20 cellular contexts compared by ENCODE assay signal in the genomic region with DNA sequence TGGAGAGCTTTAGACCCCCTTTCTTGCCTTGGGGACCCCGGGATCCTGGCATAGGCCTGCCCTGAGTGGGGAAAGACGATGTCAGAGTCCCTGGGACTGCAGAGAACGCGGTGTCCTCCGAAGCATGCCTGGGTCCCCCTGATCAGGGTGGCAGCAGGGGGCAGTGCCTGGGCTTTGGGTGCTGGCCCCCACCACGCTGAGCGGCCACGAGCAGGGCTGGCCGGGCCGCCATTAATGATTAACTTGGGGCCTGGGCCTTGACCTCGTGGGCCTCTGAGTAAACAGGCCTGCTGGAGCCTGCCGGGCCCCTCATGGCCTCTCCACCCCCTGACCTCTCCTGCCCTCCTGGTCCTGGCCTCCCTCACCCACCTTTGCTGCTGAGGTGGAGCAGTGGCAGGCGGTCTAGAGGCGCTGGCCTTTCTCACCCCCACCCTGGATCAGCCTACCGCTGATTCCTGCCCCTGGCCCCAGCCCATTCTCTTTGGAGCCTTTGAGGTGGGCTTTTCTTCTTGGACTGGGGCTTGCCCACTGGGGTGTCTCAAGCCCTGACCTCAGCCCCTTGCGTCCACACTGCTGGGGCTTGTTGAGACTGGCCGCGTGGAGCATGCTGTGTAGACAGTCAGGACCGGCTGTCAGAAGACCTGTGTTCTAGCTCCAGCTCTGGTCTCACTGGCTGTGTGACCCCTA. TPM values are rescaled to one million over a fixed set of nuclear protein-coding genes. Genes with fewer than 3 reads are reported as not detected.
"Had no signal": no experiment of that assay in that cellular context is flagged by ENCODE, and none has a peak within 500 bp of the region (broad histone marks: within the 10 kb centered on the region; RNA-seq: fewer than 3 reads in every experiment).

No MANE protein-coding gene starts in this region.

- H3K36me3 Mint-ChIP-seq: mesothelial cell of epicardium; stimulated activated memory B cell treated with anti-CD40 and anti-IgM and Interleukin-4, amounts not matched to agents 10 μg/mL and 1 μg/mL and 100 μg/mL, for 72 hours; T-cell had no signal

- ATAC-seq: activated CD4-positive, CD25-positive, alpha-beta regulatory T cell treated with anti-CD3 and anti-CD28 coated beads, Interleukin-2, amount 50 U/mL, for 24 hours; activated CD8-positive, alpha-beta T cell treated with anti-CD3 and anti-CD28 coated beads, Interleukin-2, amount 10 ng/mL, durations not matched to agents 7 days and 5 days; activated T-cell treated with anti-CD3 and anti-CD28 coated beads, Interleukin-2, amount 50 U/mL, for 4 hours; body of pancreas; effector memory CD8-positive, alpha-beta T cell; stimulated activated memory B cell treated with anti-CD40 and anti-IgM and Interleukin-4, amounts not matched to agents 10 μg/mL and 1 μg/mL and 100 μg/mL, for 72 hours; T-cell had no signal

- H3K27me3 Mint-ChIP-seq: activated CD4-positive, alpha-beta T cell treated with anti-CD3 and anti-CD28 coated beads, Interleukin-2, amount 10 ng/mL, durations not matched to agents 7 days and 5 days; progenitor cell of endocrine pancreas; T-cell had no signal

- DNase-seq: activated CD4-positive, alpha-beta T cell treated with anti-CD3 and anti-CD28 coated beads, Interleukin-2, amount 10 ng/mL, durations not matched to agents 7 days and 5 days; activated CD8-positive, alpha-beta memory T cell treated with anti-CD3 and anti-CD28 coated beads, Interleukin-2, amount 50 U/mL, for 4 hours; activated CD8-positive, alpha-beta T cell treated with anti-CD3 and anti-CD28 coated beads, Interleukin-2, amount 10 ng/mL, durations not matched to agents 7 days and 5 days; activated naive CD4-positive, alpha-beta T cell treated with anti-CD3 and anti-CD28 coated beads for 36 hours; activated T-cell treated with anti-CD3 and anti-CD28 coated beads, Interleukin-2, amount 50 U/mL, for 4 hours; body of pancreas; effector memory CD8-positive, alpha-beta T cell; esophagus squamous epithelium; occipital lobe; stimulated activated CD4-positive, alpha-beta T cell treated with anti-CD3 and anti-CD28 coated beads, Interleukin-4, amount 100 ng/mL, for 1 hour; T-cell; T1000 had no signal

- H3K27me3 ChIP-seq: body of pancreas, esophagus squamous epithelium had no signal

- H3K27ac Mint-ChIP-seq: activated CD4-positive, alpha-beta T cell treated with anti-CD3 and anti-CD28 coated beads, Interleukin-2, amount 10 ng/mL, durations not matched to agents 7 days and 5 days; activated CD8-positive, alpha-beta T cell treated with anti-CD3 and anti-CD28 coated beads, Interleukin-2, amount 10 ng/mL, durations not matched to agents 7 days and 5 days; activated naive CD4-positive, alpha-beta T cell treated with anti-CD3 and anti-CD28 coated beads for 36 hours; effector memory CD8-positive, alpha-beta T cell; mesothelial cell of epicardium; progenitor cell of endocrine pancreas; stimulated activated memory B cell treated with anti-CD40 and anti-IgM and Interleukin-4, amounts not matched to agents 10 μg/mL and 1 μg/mL and 100 μg/mL, for 72 hours; T-cell had no signal

- H3K4me3 ChIP-seq: body of pancreas, esophagus squamous epithelium had no signal

- H3K9me3 ChIP-seq: body of pancreas, esophagus squamous epithelium had no signal

- H3K36me3 ChIP-seq: esophagus squamous epithelium had no signal

- H3K27ac ChIP-seq: body of pancreas, esophagus squamous epithelium had no signal

- H3K4me3 Mint-ChIP-seq: activated CD4-positive, alpha-beta T cell treated with anti-CD3 and anti-CD28 coated beads, Interleukin-2, amount 10 ng/mL, durations not matched to agents 7 days and 5 days; activated CD8-positive, alpha-beta T cell treated with anti-CD3 and anti-CD28 coated beads, Interleukin-2, amount 10 ng/mL, durations not matched to agents 7 days and 5 days; activated naive CD4-positive, alpha-beta T cell treated with anti-CD3 and anti-CD28 coated beads for 36 hours; activated T-cell treated with anti-CD3 and anti-CD28 coated beads, Interleukin-2, amount 50 U/mL, for 4 hours; effector memory CD8-positive, alpha-beta T cell; mesothelial cell of epicardium; nephron; stimulated activated memory B cell treated with anti-CD40 and anti-IgM and Interleukin-4, amounts not matched to agents 10 μg/mL and 1 μg/mL and 100 μg/mL, for 72 hours; T-cell had no signal

RNA-seq across cellular contexts. Expression of a gene that starts 50.4 kb away (rescaled TPM):
- total RNA-seq: activated CD4-positive, alpha-beta T cell treated with anti-CD3 and anti-CD28 coated beads, Interleukin-2, amount 10 ng/mL, durations not matched to agents 7 days and 5 days; activated CD8-positive, alpha-beta T cell treated with anti-CD3 and anti-CD28 coated beads, Interleukin-2, amount 10 ng/mL, durations not matched to agents 7 days and 5 days; activated naive CD4-positive, alpha-beta T cell treated with anti-CD3 and anti-CD28 coated beads for 36 hours; activated T-cell treated with anti-CD3 and anti-CD28 coated beads, Interleukin-2, amount 50 U/mL, for 4 hours; cardiac septum; dermis microvascular lymphatic vessel endothelial cell; esophagus squamous epithelium; lung microvascular endothelial cell; T-cell had no signal
